ENCODE assay signal across 28 cellular contexts in genomic region chr22:22693531-22693884, GRCh38. TPM values are rescaled to one million over a fixed set of nuclear protein-coding genes. Genes with fewer than 3 reads are reported as not detected.
DNase-seq lines count a peak whose midpoint lies in the region; ATAC-seq and TF ChIP-seq lines count a peak whose summit lies in the region.
"Had no signal": no experiment of that assay in that cellular context is flagged by ENCODE, and none has a peak within 500 bp of the region (broad histone marks: within the 10 kb centered on the region; RNA-seq: fewer than 3 reads in every experiment).

No MANE protein-coding gene starts in this region.

- H3K9ac ChIP-seq in skeletal muscle satellite cell (ENCODE audit: low read depth, low read length) = no peak overlapping the region

- no peaks in the 10 kb centered on the region for H3K9me3 ChIP-seq in Peyer's patch
- no peaks in the 10 kb centered on the region for H3K9me3 ChIP-seq in left lung
- H3K9me3 ChIP-seq in skeletal muscle satellite cell (replicated peaks; ENCODE audit: low read length) = no peaks in the 10 kb centered on the region
- H3K9me3 ChIP-seq: gastroesophageal sphincter, thoracic aorta had no signal

- no peak overlapping the region for H3K27ac Mint-ChIP-seq in activated CD4-positive, alpha-beta T cell treated with anti-CD3 and anti-CD28 coated beads, Interleukin-2, amount 10 ng/mL, durations not matched to agents 7 days and 5 days
- H3K27ac Mint-ChIP-seq: activated CD8-positive, alpha-beta T cell treated with anti-CD3 and anti-CD28 coated beads for 36 hours; activated naive CD8-positive, alpha-beta T cell; activated T-helper 17 cell treated with anti-CD3 and anti-CD28 coated beads, Interleukin-2, amount 50 U/mL, for 72 hours; CD4-positive, CD25-positive, alpha-beta regulatory T cell; immature natural killer cell had no signal

- POLR2A ChIA-PET in activated CD4-positive, alpha-beta T cell treated with anti-CD3 and anti-CD28 coated beads, Interleukin-2, amount 10 ng/mL, durations not matched to agents 7 days and 5 days (lab: Charles Lee) = no interaction called here

- H3K4me3 Mint-ChIP-seq in activated CD4-positive, alpha-beta T cell treated with anti-CD3 and anti-CD28 coated beads, Interleukin-2, amount 10 ng/mL, durations not matched to agents 7 days and 5 days = no peak overlapping the region
- H3K4me3 Mint-ChIP-seq: activated CD8-positive, alpha-beta T cell treated with anti-CD3 and anti-CD28 coated beads for 36 hours; activated naive CD8-positive, alpha-beta T cell; activated T-helper 17 cell treated with anti-CD3 and anti-CD28 coated beads, Interleukin-2, amount 50 U/mL, for 72 hours; CD4-positive, CD25-positive, alpha-beta regulatory T cell; immature natural killer cell; naive thymus-derived CD8-positive, alpha-beta T cell had no signal

- H3K4me1 Mint-ChIP-seq in activated CD4-positive, alpha-beta T cell treated with anti-CD3 and anti-CD28 coated beads, Interleukin-2, amount 10 ng/mL, durations not matched to agents 7 days and 5 days = no peaks in the 10 kb centered on the region
- H3K4me1 Mint-ChIP-seq: activated T-helper 17 cell treated with anti-CD3 and anti-CD28 coated beads, Interleukin-2, amount 50 U/mL, for 72 hours had no signal

- TF ChIP-seq POLR2A in Peyer's patch (IDR thresholded peaks at IDR 0.05) = no peak

- H3K4me1 ChIP-seq in Peyer's patch = peaks cover 0 to 24% (median 0%) of the 10 kb centered on the region in 4 donors
- H3K4me1 ChIP-seq in left lung = peaks cover 8 to 11% of the 10 kb centered on the region in 2 donors
- peaks cover 22% of the 10 kb centered on the region for H3K4me1 ChIP-seq in skeletal muscle satellite cell (ENCODE audit: control insufficient read depth, insufficient read depth, low read length)
- H3K4me1 ChIP-seq: gastroesophageal sphincter had no signal

- peak; percentile 4 for ATAC-seq in left lung
- ATAC-seq in HG03520 (IDR thresholded peaks at IDR 0.05; ENCODE audit: unreplicated experiment) = no peak
- ATAC-seq: gastroesophageal sphincter; left ventricle myocardium superior; stimulated activated naive CD8-positive, alpha-beta T cell treated with anti-CD3 and anti-CD28 coated beads, Interleukin-15, Interleukin-2, amounts not matched to agents 100 U/mL and 50 U/mL, for 24 hours had no signal

- TF ChIP-seq CTCF in Peyer's patch (IDR thresholded peaks at IDR 0.05) (no peak), left lung (IDR thresholded peaks at IDR 0.05) (no peak)

- H3K27ac ChIP-seq in Peyer's patch (peak overlapping the region in 3 of 4 donors; percentile 41 to 87 (median 64)), left lung (no peak overlapping the region)
- H3K27ac ChIP-seq: gastroesophageal sphincter, skin epidermis, thoracic aorta had no signal

- H3K36me3 Mint-ChIP-seq in activated CD4-positive, alpha-beta T cell treated with anti-CD3 and anti-CD28 coated beads, Interleukin-2, amount 10 ng/mL, durations not matched to agents 7 days and 5 days (ENCODE audit: low read depth) = no peaks in the 10 kb centered on the region
- H3K36me3 Mint-ChIP-seq: activated naive CD8-positive, alpha-beta T cell; CD4-positive, CD25-positive, alpha-beta regulatory T cell; immature natural killer cell; naive thymus-derived CD8-positive, alpha-beta T cell had no signal

- H3K27me3 ChIP-seq in Peyer's patch = no peaks in the 10 kb centered on the region
- no peaks in the 10 kb centered on the region for H3K27me3 ChIP-seq in left lung
- H3K27me3 ChIP-seq in skeletal muscle satellite cell (ENCODE audit: control insufficient read depth, insufficient read depth, low read length) = no peaks in the 10 kb centered on the region

- CTCF ChIA-PET in activated CD4-positive, alpha-beta T cell treated with anti-CD3 and anti-CD28 coated beads, Interleukin-2, amount 10 ng/mL, durations not matched to agents 7 days and 5 days (lab: Charles Lee) = interaction anchor here (0.5 to 1.5 kb wide), 2 partner anchors 106 to 107 kb away, joined by 4 to 5 read pairs; no protein-coding TSS in a partner anchor

- no peaks in the 10 kb centered on the region for H3K9me3 Mint-ChIP-seq in activated CD4-positive, alpha-beta T cell treated with anti-CD3 and anti-CD28 coated beads, Interleukin-2, amount 10 ng/mL, durations not matched to agents 7 days and 5 days
- H3K9me3 Mint-ChIP-seq: activated CD8-positive, alpha-beta T cell treated with anti-CD3 and anti-CD28 coated beads for 36 hours; activated T-helper 17 cell treated with anti-CD3 and anti-CD28 coated beads, Interleukin-2, amount 50 U/mL, for 72 hours; CD4-positive, CD25-positive, alpha-beta regulatory T cell; immature natural killer cell; naive thymus-derived CD8-positive, alpha-beta T cell had no signal

- peak overlapping the region; percentile 33 for H3K4me2 ChIP-seq in skeletal muscle satellite cell (ENCODE audit: low read length)

- DNase-seq in DMS53 (lab: John Stamatoyannopoulos, UW) (peak; percentile 55), DMS53 treated with DMSO at 0.1 percent for 48 hours (lab: John Stamatoyannopoulos, UW; ENCODE audit: unreplicated experiment) (no peak), Peyer's patch (peak in 1 of 3 donors; percentile 18), left lung (no peak)
- DNase-seq in stimulated activated CD4-positive, alpha-beta T cell treated with anti-CD3 and anti-CD28 coated beads, Interleukin-15, amount 100 ng/mL, for 24 hours = no peak
- no peak for DNase-seq in activated CD4-positive, alpha-beta T cell treated with anti-CD3 and anti-CD28 coated beads, Interleukin-2, amount 10 ng/mL, durations not matched to agents 7 days and 5 days
- DNase-seq: hypothalamus; Kasumi-1; left ventricle myocardium superior; midbrain; NCI-H1436 treated with DMSO at 0.1 percent for 48 hours; NCI-H226; NK-92 treated with Interleukin-12 subunit alpha and Interleukin-12 subunit beta, amount 100 ng/mL, for 24 hours had no signal

- H3K4me3 ChIP-seq in Peyer's patch (no peak overlapping the region), left lung (no peak overlapping the region), skeletal muscle satellite cell (ENCODE audit: low read length) (no peak overlapping the region)
- H3K4me3 ChIP-seq: gastroesophageal sphincter, skin epidermis, thoracic aorta had no signal

- H3K36me3 ChIP-seq in Peyer's patch = no peaks in the 10 kb centered on the region
- no peaks in the 10 kb centered on the region for H3K36me3 ChIP-seq in left lung
- no peaks in the 10 kb centered on the region for H3K36me3 ChIP-seq in skeletal muscle satellite cell (ENCODE audit: insufficient read depth, low read length)
- H3K36me3 ChIP-seq: gastroesophageal sphincter, thoracic aorta had no signal

- intact Hi-C loops in left lung (cut with DNase I) = no loop called here

- H3K27me3 Mint-ChIP-seq in activated CD4-positive, alpha-beta T cell treated with anti-CD3 and anti-CD28 coated beads, Interleukin-2, amount 10 ng/mL, durations not matched to agents 7 days and 5 days = no peaks in the 10 kb centered on the region
- H3K27me3 Mint-ChIP-seq: activated CD8-positive, alpha-beta T cell treated with anti-CD3 and anti-CD28 coated beads for 36 hours; activated naive CD8-positive, alpha-beta T cell had no signal

RNA-seq across cellular contexts. Expression of gene GGTLC2, which starts 49.1 kb away (rescaled TPM):
- total RNA-seq in Peyer's patch = not detected
- under 1 TPM; 0.47 to 0.55 TPM for total RNA-seq in left lung
- total RNA-seq in skeletal muscle satellite cell (2012; rRNA removed) = not detected in 2 replicates
- not detected for total RNA-seq in activated CD4-positive, alpha-beta T cell treated with anti-CD3 and anti-CD28 coated beads, Interleukin-2, amount 10 ng/mL, durations not matched to agents 7 days and 5 days
- total RNA-seq: activated CD8-positive, alpha-beta T cell treated with anti-CD3 and anti-CD28 coated beads for 36 hours; activated T-helper 17 cell treated with anti-CD3 and anti-CD28 coated beads, Interleukin-2, amount 50 U/mL, for 72 hours; CD4-positive, CD25-positive, alpha-beta regulatory T cell; gastroesophageal sphincter; H7; left ventricle myocardium superior; naive thymus-derived CD8-positive, alpha-beta T cell; omental fat pad; T-helper 2 cell treated with Interferon-gamma antibody and Interleukin-4, amounts not matched to agents 100 ng/mL and 5 ng/mL, for 36 hours; thoracic aorta had no signal

Comparison
In these comparisons a context has a peak if more than half of its experiments do, and no peak if none do; other contexts are left out.
1. H3K27ac ChIP-seq: peak in Peyer's patch (3 of 4); none in left lung (0 of 2).